ENCODE assay signal across 24 cellular contexts in the genomic region with DNA sequence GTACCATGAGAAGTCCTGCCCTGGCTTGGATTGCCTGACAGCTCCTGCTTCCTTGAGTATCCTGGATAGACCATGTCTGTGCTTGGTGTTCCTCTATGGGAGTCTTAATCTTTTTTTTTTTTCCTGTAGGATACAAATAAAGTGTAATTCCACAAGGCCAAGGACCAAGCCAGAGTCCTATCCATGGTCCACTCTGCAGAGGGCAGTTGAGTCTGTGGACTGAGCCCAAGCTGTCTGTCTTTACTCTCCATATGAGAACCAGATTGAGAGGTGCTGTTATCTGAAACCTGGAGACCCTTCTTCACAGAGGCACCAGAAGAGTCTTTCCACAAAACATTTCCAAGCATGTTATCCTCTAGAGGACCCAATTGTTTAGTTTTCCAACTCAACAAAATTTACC. TPM values are rescaled to one million over a fixed set of nuclear protein-coding genes. Genes with fewer than 3 reads are reported as not detected.
DNase-seq lines count a peak whose midpoint lies in the region; ATAC-seq and TF ChIP-seq lines count a peak whose summit lies in the region.
"Had no signal": no experiment of that assay in that cellular context is flagged by ENCODE, and none has a peak within 500 bp of the region (broad histone marks: within the 10 kb centered on the region; RNA-seq: fewer than 3 reads in every experiment).

No MANE protein-coding gene starts in this region.

- peak overlapping the region; percentile 87 for H3K4me3 Mint-ChIP-seq in T-helper 1 cell treated with Interleukin-12 subunit alpha and Interleukin-12 subunit beta and Interleukin-4 antibody, amounts not matched to agents 30 μg/mL and 1 μg/mL, for 36 hours
- H3K4me3 Mint-ChIP-seq in H9 (peak overlapping the region; percentile 74 to 81; a peak in 3 of 5 replicates), nephron progenitor cell (peak overlapping the region; percentile 82)

- H3K36me3 ChIP-seq in GM23248 (ENCODE audit: low read depth) = no peaks in the 10 kb centered on the region
- H3K36me3 ChIP-seq: adrenal gland, MG63, tibial artery had no signal

- H4K20me1 ChIP-seq in H9 (ENCODE audit: control insufficient read depth, insufficient read depth, insufficient read length) (no peaks in the 10 kb centered on the region), GM23248 (ENCODE audit: insufficient read depth) (no peaks in the 10 kb centered on the region)

- H3K27me3 ChIP-seq in H9 (ENCODE audit: insufficient read depth, low read length) = no peaks in the 10 kb centered on the region
- H3K27me3 ChIP-seq in GM23248 (replicated peaks; ENCODE audit: insufficient read depth) = no peaks in the 10 kb centered on the region
- H3K27me3 ChIP-seq: adrenal gland; BLaER1 treated with 17β-estradiol and CSF1 and Interleukin-3, amounts not matched to agents 10 nM and 100 nM; MG63; tibial artery had no signal

- H3K4me3 ChIP-seq in choroid plexus epithelial cell (ENCODE audit: low read depth, low read length) (no peak overlapping the region), GM23248 (no peak overlapping the region)
- H3K4me3 ChIP-seq: adrenal gland; BLaER1 treated with 17β-estradiol and CSF1 and Interleukin-3, amounts not matched to agents 10 nM and 100 nM; lung; MG63 had no signal

- DNase-seq in T-helper 1 cell (no peak), H9 (no peak), choroid plexus epithelial cell (ENCODE audit: low read depth) (peak; percentile 61), nephron progenitor cell (no peak), NK-92 (lab: John Stamatoyannopoulos, UW; ENCODE audit: unreplicated experiment) (no peak), GM23248 (no peak)
- DNase-seq: activated CD4-positive, alpha-beta T cell treated with anti-CD3 and anti-CD28 coated beads, Interleukin-2, amount 50 U/mL, for 4 hours; activated T-cell treated with anti-CD3 and anti-CD28 coated beads, Interleukin-2, amount 50 U/mL, for 24 hours; adrenal gland; cerebellar nuclear complex; effector memory CD4-positive, alpha-beta T cell; GOT3; MG63; NCI-H1436 treated with DMSO at 0.1 percent for 48 hours; NCI-H446 treated with DMSO at 0.1 percent for 48 hours; RPMI8226; stimulated activated naive B cell treated with anti-CD40 and anti-IgM and Interleukin-4, amounts not matched to agents 10 μg/mL and 1 μg/mL and 100 μg/mL, for 72 hours; tibial artery had no signal

- H3K56ac ChIP-seq in H9 (ENCODE audit: insufficient read length, low read depth, low read length) = no peak overlapping the region

- H3K27ac ChIP-seq in H9 (ENCODE audit: insufficient read length, low read depth, low read length) (no peak overlapping the region), GM23248 (no peak overlapping the region)
- H3K27ac ChIP-seq: 22Rv1; BLaER1 treated with 17β-estradiol and CSF1 and Interleukin-3, amounts not matched to agents 10 nM and 100 nM; tibial artery had no signal

- no peaks in the 10 kb centered on the region for H3K27me3 Mint-ChIP-seq in T-helper 1 cell treated with Interleukin-12 subunit alpha and Interleukin-12 subunit beta and Interleukin-4 antibody, amounts not matched to agents 30 μg/mL and 1 μg/mL, for 36 hours (ENCODE audit: low read depth)
- H3K27me3 Mint-ChIP-seq in H9 (ENCODE audit: low read depth) (no peaks in the 10 kb centered on the region), nephron progenitor cell (ENCODE audit: low read depth, poor library complexity) (peaks cover 13% of the 10 kb centered on the region)
- H3K27me3 Mint-ChIP-seq: activated T-cell treated with anti-CD3 and anti-CD28 coated beads, Interleukin-2, amount 50 U/mL, for 24 hours; stimulated activated naive B cell treated with anti-CD40 and anti-IgM and Interleukin-4, amounts not matched to agents 10 μg/mL and 1 μg/mL and 100 μg/mL, for 72 hours had no signal

- in situ Hi-C loops in GM23248 (cut with MboI) = no loop called here

- peaks cover 7% of the 10 kb centered on the region for H3K79me1 ChIP-seq in H9 (ENCODE audit: insufficient read depth, low read depth, low read length, poor library complexity, severe bottlenecking)

- no peaks in the 10 kb centered on the region for H3K9me2 ChIP-seq in GM23248 (ENCODE audit: insufficient read depth)

- H2AK5ac ChIP-seq in H9 (ENCODE audit: insufficient read length, low read length) = no peak overlapping the region

- H3K23ac ChIP-seq in H9 (ENCODE audit: insufficient read length, low read depth, low read length) = no peak overlapping the region

- H2BK120ac ChIP-seq in H9 (ENCODE audit: low read depth, low read length, poor library complexity, severe bottlenecking) = no peak overlapping the region

- no peak overlapping the region for H4K91ac ChIP-seq in H9 (ENCODE audit: insufficient read length, low read depth, low read length)

- H3K18ac ChIP-seq in H9 (ENCODE audit: insufficient read length, low read depth, low read length) = no peak overlapping the region

- no peak overlapping the region for H3K27ac Mint-ChIP-seq in T-helper 1 cell treated with Interleukin-12 subunit alpha and Interleukin-12 subunit beta and Interleukin-4 antibody, amounts not matched to agents 30 μg/mL and 1 μg/mL, for 36 hours
- H3K27ac Mint-ChIP-seq in H9 (no peak overlapping the region), nephron progenitor cell (no peak overlapping the region)
- H3K27ac Mint-ChIP-seq: stimulated activated naive B cell treated with anti-CD40 and anti-IgM and Interleukin-4, amounts not matched to agents 10 μg/mL and 1 μg/mL and 100 μg/mL, for 72 hours had no signal

- H3K14ac ChIP-seq in H9 (ENCODE audit: insufficient read depth, low read length) = no peak overlapping the region

- no peak overlapping the region for H2BK15ac ChIP-seq in H9 (ENCODE audit: low read depth, low read length)

- H3K79me2 ChIP-seq in H9 (ENCODE audit: insufficient read depth, low read length) (no peaks in the 10 kb centered on the region; the same call in 1 of the 2 replicates), GM23248 (ENCODE audit: insufficient read depth) (peaks cover 24% of the 10 kb centered on the region)

- no peak overlapping the region for H2BK20ac ChIP-seq in H9 (ENCODE audit: low read depth, low read length, poor library complexity, severe bottlenecking)

- no peaks in the 10 kb centered on the region; the same call in 1 of the 2 replicates for H3K4me1 ChIP-seq in H9 (ENCODE audit: insufficient read depth, low read length)
- H3K4me1 ChIP-seq in GM23248 (ENCODE audit: insufficient read depth) = peaks cover 12% of the 10 kb centered on the region; the same call in 1 of the 2 replicates

- no peak for TF ChIP-seq CTCF in H9 (conservative IDR thresholded peaks at IDR 0.05)
- TF ChIP-seq CTCF in choroid plexus epithelial cell (conservative IDR thresholded peaks at IDR 0.05; ENCODE audit: low read depth, low read length) = peak; percentile 55
- no peak for TF ChIP-seq CTCF in nephron progenitor cell (IDR thresholded peaks at IDR 0.05)

- peaks cover 8% of the 10 kb centered on the region; the same call in 1 of the 2 replicates for H3F3A ChIP-seq in GM23248 (ENCODE audit: insufficient read depth)

- H3K9me3 Mint-ChIP-seq in T-helper 1 cell treated with Interleukin-12 subunit alpha and Interleukin-12 subunit beta and Interleukin-4 antibody, amounts not matched to agents 30 μg/mL and 1 μg/mL, for 36 hours = no peaks in the 10 kb centered on the region
- H3K9me3 Mint-ChIP-seq in H9 (no peaks in the 10 kb centered on the region; a peak in 2 of 5 replicates), nephron progenitor cell (peaks cover 4% of the 10 kb centered on the region)
- H3K9me3 Mint-ChIP-seq: activated T-cell treated with anti-CD3 and anti-CD28 coated beads, Interleukin-2, amount 50 U/mL, for 24 hours; stimulated activated naive B cell treated with anti-CD40 and anti-IgM and Interleukin-4, amounts not matched to agents 10 μg/mL and 1 μg/mL and 100 μg/mL, for 72 hours had no signal

- H3K23me2 ChIP-seq in H9 (ENCODE audit: insufficient read length, low read depth, low read length, poor library complexity, severe bottlenecking) = peaks cover 15% of the 10 kb centered on the region

- H3K9me3 ChIP-seq in H9 (ENCODE audit: control insufficient read depth, low read depth, low read length) (no peaks in the 10 kb centered on the region), GM23248 (ENCODE audit: low read depth) (no peaks in the 10 kb centered on the region)
- H3K9me3 ChIP-seq: adrenal gland; BLaER1 treated with 17β-estradiol and CSF1 and Interleukin-3, amounts not matched to agents 10 nM and 100 nM; MG63; tibial artery had no signal

- H4K5ac ChIP-seq in H9 (ENCODE audit: insufficient read length, low read depth, low read length) = no peak overlapping the region

- no peak overlapping the region for H3K9ac ChIP-seq in H9 (ENCODE audit: extremely low read depth, insufficient read length, low read length)
- H3K9ac ChIP-seq in GM23248 = no peak overlapping the region
- H3K9ac ChIP-seq: BLaER1 treated with 17β-estradiol and CSF1 and Interleukin-3, amounts not matched to agents 10 nM and 100 nM had no signal

- no peak overlapping the region for H3K4ac ChIP-seq in H9 (ENCODE audit: low read depth, low read length)

- H4K8ac ChIP-seq in H9 (replicated peaks; ENCODE audit: insufficient read length, low read depth, low read length) = no peak overlapping the region

- no peak overlapping the region for H2AFZ ChIP-seq in H9 (ENCODE audit: low read length)
- no peak overlapping the region for H2AFZ ChIP-seq in GM23248

- H3K36me3 Mint-ChIP-seq in T-helper 1 cell treated with Interleukin-12 subunit alpha and Interleukin-12 subunit beta and Interleukin-4 antibody, amounts not matched to agents 30 μg/mL and 1 μg/mL, for 36 hours (ENCODE audit: low read depth) = no peaks in the 10 kb centered on the region
- H3K36me3 Mint-ChIP-seq in H9 (ENCODE audit: insufficient read depth in 1 of 3, low read depth in 3 of 3) (peaks cover 12 to 25% (median 21%) of the 10 kb centered on the region in 3 experiments), nephron progenitor cell (ENCODE audit: low read depth) (peaks cover 11% of the 10 kb centered on the region)
- H3K36me3 Mint-ChIP-seq: stimulated activated naive B cell treated with anti-CD40 and anti-IgM and Interleukin-4, amounts not matched to agents 10 μg/mL and 1 μg/mL and 100 μg/mL, for 72 hours had no signal

- peaks cover 5% of the 10 kb centered on the region for H3K4me1 Mint-ChIP-seq in T-helper 1 cell treated with Interleukin-12 subunit alpha and Interleukin-12 subunit beta and Interleukin-4 antibody, amounts not matched to agents 30 μg/mL and 1 μg/mL, for 36 hours (ENCODE audit: low read depth)
- peaks cover 29 to 34% of the 10 kb centered on the region in 2 experiments for H3K4me1 Mint-ChIP-seq in H9
- peaks cover 35% of the 10 kb centered on the region for H3K4me1 Mint-ChIP-seq in nephron progenitor cell

- no peak overlapping the region for H3T11ph ChIP-seq in H9 (ENCODE audit: low read length)

- H2BK12ac ChIP-seq in H9 (ENCODE audit: insufficient read length, low read depth, low read length) = no peak overlapping the region

- no peak overlapping the region for H2BK5ac ChIP-seq in H9 (ENCODE audit: insufficient read length, low read length)

- ATAC-seq in GM21528 (IDR thresholded peaks at IDR 0.05; ENCODE audit: low FRiP score, unreplicated experiment) = no peak
- ATAC-seq: SK-N-SH treated with all-trans-retinoic acid at 6 μM for 48 hours; stimulated activated naive B cell treated with anti-CD40 and anti-IgM and Interleukin-4, amounts not matched to agents 10 μg/mL and 1 μg/mL and 100 μg/mL, for 72 hours had no signal

- no peak overlapping the region for H3K4me2 ChIP-seq in H9 (ENCODE audit: insufficient read depth, insufficient read length, low read length)
- H3K4me2 ChIP-seq in GM23248 (ENCODE audit: unreplicated experiment) = no peak overlapping the region

RNA-seq across cellular contexts. Expression of a gene that starts 1.4 kb away (rescaled TPM):
- 35.2 and 41.4 TPM in 2 replicates for total RNA-seq in H9 (2021)
- 7.2 and 18.2 TPM in 2 replicates for total RNA-seq in GM23248 (2014; rRNA removed; shearing (Covaris generic))
- 7.0 and 7.5 TPM in 2 replicates for polyA plus RNA-seq in GM23248 (2016; fragmentation: Nextera tagmentation; extraction: Ambion mirVana)

RNA-seq across cellular contexts. Expression of a gene that starts 50.1 kb away (rescaled TPM):
- 124 and 130 TPM in 2 replicates for total RNA-seq in H9 (2021)
- total RNA-seq in GM23248 (2014; rRNA removed; shearing (Covaris generic)) = 86.7 and 97.4 TPM in 2 replicates
- polyA plus RNA-seq in GM23248 (2016; fragmentation: Nextera tagmentation; extraction: Ambion mirVana) = 147 and 151 TPM in 2 replicates
